13 cellular contexts compared by ENCODE assay signal in the genomic region with DNA sequence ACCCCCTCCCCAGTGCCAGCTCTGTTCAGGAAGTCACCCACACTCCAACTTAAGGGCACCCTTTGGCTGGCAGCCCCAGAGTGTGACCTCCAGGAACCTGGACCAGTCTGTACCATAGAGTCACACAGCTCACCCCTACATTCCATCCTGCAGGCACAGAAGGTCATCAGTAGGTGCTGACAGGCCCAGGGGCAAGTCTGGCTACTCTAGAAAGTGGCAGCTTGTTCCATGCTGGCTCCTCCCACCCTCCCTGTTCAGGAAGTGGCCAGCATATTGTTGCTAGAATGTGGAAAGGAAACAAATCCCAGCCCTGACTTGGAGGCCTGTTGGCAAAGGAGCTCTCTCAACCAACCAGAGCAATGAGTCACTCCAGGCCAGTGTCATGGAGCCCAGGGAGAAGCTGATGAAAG. TPM values are rescaled to one million over a fixed set of nuclear protein-coding genes. Genes with fewer than 3 reads are reported as not detected.
A peak's percentile ranks its signal among the peaks of the same experiment; 100 is the strongest.
DNase-seq lines count a peak whose midpoint lies in the region; ATAC-seq, FAIRE-seq and TF ChIP-seq lines count a peak whose summit lies in the region.
"Had no signal": no experiment of that assay in that cellular context is flagged by ENCODE, and none has a peak within 500 bp of the region (broad histone marks: within the 10 kb centered on the region; RNA-seq: fewer than 3 reads in every experiment).

No MANE protein-coding gene starts in this region.

- H3K27ac Mint-ChIP-seq in Caco-2 (ENCODE audit: unreplicated experiment), result peak overlapping the region; percentile 78
- H3K27ac Mint-ChIP-seq in activated naive CD4-positive, alpha-beta T cell treated with anti-CD3 and anti-CD28 coated beads for 36 hours, result no peak overlapping the region
- H3K27ac Mint-ChIP-seq: naive thymus-derived CD8-positive, alpha-beta T cell had no signal

- H3K36me3 Mint-ChIP-seq in Caco-2 (ENCODE audit: insufficient read depth, unreplicated experiment), result peaks cover 13% of the 10 kb centered on the region
- H3K36me3 Mint-ChIP-seq in activated naive CD4-positive, alpha-beta T cell treated with anti-CD3 and anti-CD28 coated beads for 36 hours (ENCODE audit: low read depth), result no peaks in the 10 kb centered on the region

- peak overlapping the region; percentile 85 for H2AFZ ChIP-seq in Loucy (ENCODE audit: low read length)
- peak overlapping the region; percentile 77 for H2AFZ ChIP-seq in K562 (ENCODE audit: low read depth, low read length)

- no peaks in the 10 kb centered on the region for H3K9me3 Mint-ChIP-seq in Caco-2 (ENCODE audit: unreplicated experiment)
- H3K9me3 Mint-ChIP-seq in activated naive CD4-positive, alpha-beta T cell treated with anti-CD3 and anti-CD28 coated beads for 36 hours, result no peaks in the 10 kb centered on the region
- H3K9me3 Mint-ChIP-seq: naive thymus-derived CD8-positive, alpha-beta T cell had no signal

- no peaks in the 10 kb centered on the region for H3K9me3 ChIP-seq in Caco-2
- H3K9me3 ChIP-seq in Loucy (ENCODE audit: insufficient read depth, low read depth, low read length), result no peaks in the 10 kb centered on the region
- H3K9me3 ChIP-seq in K562 (replicated peaks; ENCODE audit: control insufficient read depth, insufficient read depth, low read depth, low read length), result no peaks in the 10 kb centered on the region
- no peaks in the 10 kb centered on the region for H3K9me3 ChIP-seq in liver (ENCODE audit: control insufficient read depth in 4 of 4, low read length in 3 of 4)
- H3K9me3 ChIP-seq: esophagus muscularis mucosa had no signal

- peaks cover 18% of the 10 kb centered on the region for H3K79me2 ChIP-seq in Loucy (ENCODE audit: insufficient read depth, low read length)
- H3K79me2 ChIP-seq in K562 (ENCODE audit: control insufficient read depth, insufficient read depth, low read length), result peaks cover 19% of the 10 kb centered on the region

- CTCF ChIA-PET in Caco-2 (lab: Charles Lee) (no interaction called here), K562 (lab: Yijun Ruan, JAX; ENCODE audit: low intra/inter-chr PET ratio) (no interaction called here)
- CTCF ChIA-PET in activated naive CD4-positive, alpha-beta T cell treated with anti-CD3 and anti-CD28 coated beads for 36 hours (lab: Charles Lee), result no interaction called here

- peaks cover 25% of the 10 kb centered on the region for H3K4me1 Mint-ChIP-seq in Caco-2 (ENCODE audit: low read depth, unreplicated experiment)
- H3K4me1 Mint-ChIP-seq in activated naive CD4-positive, alpha-beta T cell treated with anti-CD3 and anti-CD28 coated beads for 36 hours (ENCODE audit: low read depth), result peaks cover 19% of the 10 kb centered on the region

- H3K4me3 ChIP-seq in Caco-2 (ENCODE audit: low read depth, low read length), result no peak overlapping the region
- no peak overlapping the region for H3K4me3 ChIP-seq in Loucy (ENCODE audit: low read length, poor library complexity, severe bottlenecking)
- no peak overlapping the region for H3K4me3 ChIP-seq in K562
- H3K4me3 ChIP-seq in liver (ENCODE audit: low read depth in 1 of 3, low read length in 3 of 3), result no peak overlapping the region
- H3K4me3 ChIP-seq: esophagus muscularis mucosa had no signal

- no peaks in the 10 kb centered on the region for H3K9me1 ChIP-seq in K562 (ENCODE audit: control insufficient read depth, insufficient read depth, low read length)

- H3F3A ChIP-seq in Loucy (ENCODE audit: low read depth), result no peaks in the 10 kb centered on the region

- TF ChIP-seq RAD21 in K562 (CRISPR knock-in tag; conservative IDR thresholded peaks at IDR 0.05 in 1 of 2, IDR thresholded peaks at IDR 0.05 in 1 of 2) (no peak), liver (IDR thresholded peaks at IDR 0.05) (no peak)

- H3K9ac ChIP-seq in Loucy (ENCODE audit: low read depth, low read length, poor library complexity, severe bottlenecking), result peak overlapping the region; percentile 45
- peak overlapping the region in 1 of 2 experiments; percentile 39; a peak in 1 of 4 replicates for H3K9ac ChIP-seq in K562 (ENCODE audit: insufficient read depth in 1 of 2, low read depth in 2 of 2, low read length in 2 of 2)
- H3K9ac ChIP-seq in liver (ENCODE audit: low read depth in 1 of 2, low read length in 2 of 2), result no peak overlapping the region

- H3K36me3 ChIP-seq in Caco-2 (ENCODE audit: control insufficient read depth, insufficient read depth, low read length) (0 out of 2 replicates have a peak, but pooled peaks cover 2% of the 10 kb centered on the region), Loucy (ENCODE audit: insufficient read depth, low read length) (no peaks in the 10 kb centered on the region), K562 (ENCODE audit: control insufficient read depth, insufficient read depth, low read length) (no peaks in the 10 kb centered on the region), liver (ENCODE audit: control insufficient read depth in 4 of 4, insufficient read depth in 3 of 4, low read depth in 1 of 4, low read length in 3 of 4) (no peaks in the 10 kb centered on the region)
- H3K36me3 ChIP-seq: esophagus muscularis mucosa had no signal

- FAIRE-seq in K562 (lab: Jason Lieb, UNC), result no peak

- POLR2A ChIA-PET in Caco-2 (lab: Charles Lee) (no interaction called here), K562 (lab: Yijun Ruan, JAX) (interaction anchor here (0.7 to 1.1 kb wide), 4 partner anchors 9 to 27 kb away, joined by 4 to 6 read pairs (median 4); no protein-coding TSS in a partner anchor)

- H3K27me3 ChIP-seq in Caco-2 (replicated peaks; ENCODE audit: control insufficient read depth, insufficient read depth, low read length), result no peaks in the 10 kb centered on the region
- no peaks in the 10 kb centered on the region for H3K27me3 ChIP-seq in Loucy (ENCODE audit: insufficient read depth, low read length, poor library complexity, severe bottlenecking)
- no peaks in the 10 kb centered on the region for H3K27me3 ChIP-seq in K562 (ENCODE audit: control insufficient read depth in 2 of 2, insufficient read depth in 2 of 2, low read length in 2 of 2)
- no peaks in the 10 kb centered on the region for H3K27me3 ChIP-seq in liver (ENCODE audit: control insufficient read depth in 4 of 4, insufficient read depth in 4 of 4, low read length in 3 of 4)
- H3K27me3 ChIP-seq: esophagus muscularis mucosa had no signal

- intact Hi-C loops in Caco-2 (cut with micrococcal nuclease; ENCODE audit: unreplicated experiment), result loop anchor here (10.0 kb wide), 1 partner anchor 191 kb away; no protein-coding TSS in a partner anchor
- intact Hi-C loops in K562 (cut with micrococcal nuclease), result no loop called here
- intact Hi-C loops in activated naive CD4-positive, alpha-beta T cell treated with anti-CD3 and anti-CD28 coated beads for 36 hours (cut with micrococcal nuclease), result loop anchor here (5.0 kb wide), 2 partner anchors 249 to 1031 kb away; partner anchors contain the start of gene ZNF22

- TF ChIP-seq POLR2A in K562 (conservative IDR thresholded peaks at IDR 0.05), result no peak

- ATAC-seq in K562, result no peak
- ATAC-seq: naive thymus-derived CD8-positive, alpha-beta T cell had no signal

- no peaks in the 10 kb centered on the region for H3K9me2 ChIP-seq in Loucy (replicated peaks; ENCODE audit: low read depth, low read length)

- no peak overlapping the region for H3K4me3 Mint-ChIP-seq in Caco-2 (ENCODE audit: unreplicated experiment)
- H3K4me3 Mint-ChIP-seq in activated naive CD4-positive, alpha-beta T cell treated with anti-CD3 and anti-CD28 coated beads for 36 hours, result no peak overlapping the region
- H3K4me3 Mint-ChIP-seq: naive thymus-derived CD8-positive, alpha-beta T cell had no signal

- H3K4me1 ChIP-seq in Caco-2 (peaks cover 47% of the 10 kb centered on the region), Loucy (ENCODE audit: insufficient read depth, low read length, poor library complexity, severe bottlenecking) (peaks cover 18% of the 10 kb centered on the region), K562 (replicated peaks in 1 of 2; ENCODE audit: control insufficient read depth in 2 of 2, insufficient read depth in 2 of 2, low read length in 2 of 2) (peaks cover 28 to 36% of the 10 kb centered on the region in 2 experiments), liver (ENCODE audit: control insufficient read depth in 4 of 4, insufficient read depth in 4 of 4, low read length in 3 of 4) (peaks cover 8 to 40% (median 18%) of the 10 kb centered on the region in 4 donors)

- H3K27ac ChIP-seq in K562 (ENCODE audit: extremely low read depth, low read depth, low read length), result peak overlapping the region; percentile 7; the same call in 1 of the 3 replicates
- H3K27ac ChIP-seq in liver (ENCODE audit: low read depth in 1 of 2, low read length in 2 of 2), result peak overlapping the region; percentile 32 to 46
- H3K27ac ChIP-seq: esophagus muscularis mucosa had no signal

- H4K20me1 ChIP-seq in Loucy (ENCODE audit: insufficient read depth, low read length, poor library complexity, severe bottlenecking) (peaks cover 14% of the 10 kb centered on the region), K562 (replicated peaks; ENCODE audit: control insufficient read depth, insufficient read depth, low read length) (no peaks in the 10 kb centered on the region)

- H3K27me3 Mint-ChIP-seq in Caco-2 (ENCODE audit: insufficient read depth, unreplicated experiment), result no peaks in the 10 kb centered on the region
- H3K27me3 Mint-ChIP-seq in activated naive CD4-positive, alpha-beta T cell treated with anti-CD3 and anti-CD28 coated beads for 36 hours (ENCODE audit: low read depth), result no peaks in the 10 kb centered on the region
- H3K27me3 Mint-ChIP-seq: naive thymus-derived CD8-positive, alpha-beta T cell had no signal

- H3K4me2 ChIP-seq in Loucy (ENCODE audit: low read depth, low read length, poor library complexity, severe bottlenecking) (peak overlapping the region; percentile 22), K562 (ENCODE audit: insufficient read depth, low read length) (no peak overlapping the region)

- DNase-seq in Caco-2, result peak in 1 of 2 experiments; percentile 51
- peak in 1 of 4 experiments; percentile 32 for DNase-seq in K562 (ENCODE audit: extremely low read depth in 1 of 4, low spot score in 3 of 4)
- no peak for DNase-seq in activated naive CD4-positive, alpha-beta T cell treated with anti-CD3 and anti-CD28 coated beads for 36 hours
- DNase-seq in NCI-H446 treated with DMSO at 0.1 percent for 48 hours (lab: John Stamatoyannopoulos, UW), result no peak
- DNase-seq in activated naive CD4-positive, alpha-beta T cell (lab: John Stamatoyannopoulos, UW), result no peak
- DNase-seq in hippocampal formation (lab: John Stamatoyannopoulos, UW), result no peak
- DNase-seq: naive thymus-derived CD8-positive, alpha-beta T cell; NCI-H2029 treated with DMSO at 0.1 percent for 48 hours; T-helper 9 cell had no signal

- in situ Hi-C loops in K562 (cut with MboI), result no loop called here

- TF ChIP-seq CTCF in Caco-2 (IDR thresholded peaks at IDR 0.05; ENCODE audit: insufficient read depth in 1 of 2, low read depth in 1 of 2, low read length in 1 of 2, severe bottlenecking in 1 of 2, unreplicated experiment in 1 of 2), result no peak
- TF ChIP-seq CTCF in Loucy (conservative IDR thresholded peaks at IDR 0.05; ENCODE audit: low read length), result no peak
- TF ChIP-seq CTCF in K562 (IDR thresholded peaks at IDR 0.05 in 2 of 3, conservative IDR thresholded peaks at IDR 0.05 in 1 of 3; ENCODE audit: insufficient read depth in 2 of 3, low read depth in 1 of 3, low read length in 3 of 3), result no peak
- TF ChIP-seq CTCF in liver (IDR thresholded peaks at IDR 0.05; ENCODE audit: low read depth, low read length, missing input control), result no peak

- no peak for TF ChIP-seq EP300 in K562 (IDR thresholded peaks at IDR 0.05; ENCODE audit: low read length)

- BruUV-seq in Caco-2 (replicated peaks; lab: Mats Ljungman, UMichigan), result no TSS peak
- no TSS peak for BruUV-seq in K562 (replicated peaks; lab: Mats Ljungman, UMichigan)

RNA-seq across cellular contexts. Expression of gene NCOA4, which starts 3.2 kb away (rescaled TPM):
- total RNA-seq in Caco-2 (2022) (139 and 142 TPM in 2 replicates), K562 (2014; rRNA removed) (136 and 144 TPM in 2 replicates), K562 (2014; rRNA removed; fragmentation: Illumina TruSeq; extraction: Trizol) (200 and 222 TPM in 2 replicates), K562 (2015; rRNA removed; fragmentation: Illumina TruSeq; extraction: Trizol) (169 and 182 TPM in 2 replicates), K562 (2021) (136 TPM in 2 replicates), liver (100 to 1,000 TPM; 224 to 746 TPM)
- 56.1 and 85.1 TPM in 2 replicates for total RNA-seq in K562 (2011; cell fraction: chromatin; rRNA removed; ENCODE audit: low replicate concordance)
- total RNA-seq in K562 (2011; cell fraction: nucleolus; rRNA removed), result 49.9 and 53.6 TPM in 2 replicates
- total RNA-seq in K562 (2011; cell fraction: nucleoplasm; rRNA removed), result 62.1 and 74.5 TPM in 2 replicates
- polyA plus RNA-seq in K562 (2011; rRNA removed) (237 and 283 TPM in 2 replicates), K562 (2014; fragmentation: Illumina TruSeq; extraction: Trizol) (146 and 181 TPM in 2 replicates), K562 (2014; fragmentation: Nextera tagmentation; extraction: Ambion mirVana) (100 to 1,000 TPM; 126 to 196 TPM), K562 (2014; rRNA removed) (89.8 and 108 TPM in 2 replicates), liver (100 to 1,000 TPM in 1 of 2 donors, 10 to 100 TPM in 1; 71.9 to 112 TPM)
- polyA plus RNA-seq in K562 (2011; cell fraction: cytosol; rRNA removed), result 98.1 and 135 TPM in 2 replicates
- polyA plus RNA-seq in K562 (2011; cell fraction: nucleus; rRNA removed), result 64.2 and 91.5 TPM in 2 replicates
- polyA plus RNA-seq in K562 (2012), result 122 and 153 TPM in 2 replicates
- 332 and 338 TPM in 2 replicates for polyA minus RNA-seq in K562 (2011; rRNA and poly(A)+ RNA removed)
- polyA minus RNA-seq in K562 (2011; cell fraction: cytosol; rRNA and poly(A)+ RNA removed), result 120 and 132 TPM in 2 replicates
- 29.6 and 65.0 TPM in 2 replicates for polyA minus RNA-seq in K562 (2011; cell fraction: nucleus; rRNA and poly(A)+ RNA removed)
- 10 to 100 TPM; 74.2 to 75.0 TPM for total RNA-seq in activated naive CD4-positive, alpha-beta T cell treated with anti-CD3 and anti-CD28 coated beads for 36 hours

RNA-seq across cellular contexts. Expression of gene MSMB, which starts 12.5 kb away (rescaled TPM):
- total RNA-seq in Caco-2 (2022) (0.84 and 4.0 TPM in 2 replicates), K562 (2014; rRNA removed) (not detected in 2 replicates), K562 (2014; rRNA removed; fragmentation: Illumina TruSeq; extraction: Trizol) (not detected in 2 replicates), K562 (2015; rRNA removed; fragmentation: Illumina TruSeq; extraction: Trizol) (not detected in 2 replicates), K562 (2021) (not detected in 2 replicates), liver (not detected)
- not detected in 2 replicates for total RNA-seq in K562 (2011; cell fraction: chromatin; rRNA removed; ENCODE audit: low replicate concordance)
- not detected in 2 replicates for total RNA-seq in K562 (2011; cell fraction: nucleolus; rRNA removed)
- total RNA-seq in K562 (2011; cell fraction: nucleoplasm; rRNA removed), result not detected in 2 replicates
- polyA plus RNA-seq in K562 (2011; rRNA removed) (not detected in 2 replicates), K562 (2014; fragmentation: Illumina TruSeq; extraction: Trizol) (not detected in 2 replicates), K562 (2014; fragmentation: Nextera tagmentation; extraction: Ambion mirVana) (under 1 TPM in 1 of 2 experiments, not detected in 1; 0.21 TPM), K562 (2014; rRNA removed) (0.60 TPM in 1 of 2 replicates, not detected in the other), liver (not detected)
- polyA plus RNA-seq in K562 (2011; cell fraction: cytosol; rRNA removed), result not detected in 2 replicates
- not detected in 2 replicates for polyA plus RNA-seq in K562 (2011; cell fraction: nucleus; rRNA removed)
- polyA plus RNA-seq in K562 (2012), result 0.21 and 0.53 TPM in 2 replicates
- polyA minus RNA-seq in K562 (2011; rRNA and poly(A)+ RNA removed), result not detected in 2 replicates
- polyA minus RNA-seq in K562 (2011; cell fraction: cytosol; rRNA and poly(A)+ RNA removed), result not detected in 2 replicates
- polyA minus RNA-seq in K562 (2011; cell fraction: nucleus; rRNA and poly(A)+ RNA removed), result not detected in 2 replicates
- total RNA-seq in activated naive CD4-positive, alpha-beta T cell treated with anti-CD3 and anti-CD28 coated beads for 36 hours, result not detected
- total RNA-seq: esophagus muscularis mucosa; G401; naive thymus-derived CD8-positive, alpha-beta T cell had no signal
- polyA plus RNA-seq: naive thymus-derived CD8-positive, alpha-beta T cell had no signal
